Comparison of ENCODE assay signal across 9 cellular contexts in the genomic region with DNA sequence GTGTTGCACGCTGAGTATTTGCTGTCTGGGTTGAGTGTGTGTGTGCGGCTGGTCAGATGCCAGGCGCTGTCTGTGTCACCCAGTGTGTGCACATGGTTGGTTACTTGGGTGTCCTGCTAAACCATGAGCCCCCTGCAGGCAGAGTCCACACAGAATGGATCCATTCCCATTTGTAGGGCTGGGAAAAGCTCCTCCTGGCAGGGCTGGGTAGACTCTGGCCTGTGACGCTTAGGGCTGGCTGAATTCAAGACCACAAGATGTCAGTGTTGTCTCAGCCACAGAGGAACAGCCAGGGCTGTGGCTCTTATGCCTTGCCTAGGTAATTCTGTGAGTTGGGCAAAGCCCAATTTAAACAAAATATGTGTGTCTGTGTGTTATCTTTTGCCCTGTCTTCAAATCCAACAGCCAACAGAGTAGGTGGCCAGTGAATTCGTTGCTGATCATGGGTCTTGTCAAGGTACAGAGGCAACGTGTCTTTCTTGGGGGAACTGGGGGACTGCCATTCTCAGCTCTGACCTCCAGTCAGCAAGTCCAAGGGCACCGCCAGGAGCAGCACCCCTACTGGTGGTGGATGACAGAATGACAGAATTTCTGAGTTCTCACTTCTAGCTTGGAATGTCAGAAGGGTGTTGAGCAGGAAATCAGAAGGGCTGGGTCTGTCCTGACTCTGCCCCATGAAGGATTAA.
DNase-seq lines count a peak whose midpoint lies in the region; ATAC-seq and TF ChIP-seq lines count a peak whose summit lies in the region.
"Had no signal": no experiment of that assay in that cellular context is flagged by ENCODE, and none has a peak within 500 bp of the region (broad histone marks: within the 10 kb centered on the region; RNA-seq: fewer than 3 reads in every experiment).

No MANE protein-coding gene starts in this region.

- H3K9me2 ChIP-seq in HCT116 (ENCODE audit: insufficient read depth), result no peaks in the 10 kb centered on the region

- H3K9me3 ChIP-seq in HCT116 (ENCODE audit: control insufficient read depth in 1 of 2, insufficient read depth in 1 of 2, low read depth in 1 of 2, low read length in 2 of 2) (no peaks in the 10 kb centered on the region), body of pancreas (no peaks in the 10 kb centered on the region), liver (ENCODE audit: control insufficient read depth in 4 of 4, low read length in 3 of 4) (no peaks in the 10 kb centered on the region)

- peak overlapping the region in 2 of 7 donors; percentile 11 to 52 for H3K27ac Mint-ChIP-seq in CD14-positive monocyte
- H3K27ac Mint-ChIP-seq: memory B cell had no signal

- TF ChIP-seq POLR2A in HCT116 (IDR thresholded peaks at IDR 0.05; ENCODE audit: borderline replicate concordance, extremely low read depth, insufficient read depth, insufficient read length) (no peak), body of pancreas (IDR thresholded peaks at IDR 0.05) (no peak)

- POLR2A ChIA-PET in HCT116 (lab: Charles Lee), result no interaction called here

- intact Hi-C loops in HCT116 (cut with micrococcal nuclease) (loop anchor here (1.0 to 5.0 kb wide), 4 partner anchors 103 to 1764 kb away; no protein-coding TSS in a partner anchor), body of pancreas (cut with DNase I) (no loop called here), CD14-positive monocyte (cut with micrococcal nuclease) (no loop called here)

- H3K4me3 ChIP-seq in HCT116 (replicated peaks in 1 of 2; ENCODE audit: low read depth in 1 of 2, low read length in 2 of 2) (no peak overlapping the region), body of pancreas (no peak overlapping the region), liver (ENCODE audit: low read depth in 1 of 3, low read length in 3 of 3) (no peak overlapping the region)

- no peaks in the 10 kb centered on the region for H3K36me3 Mint-ChIP-seq in CD14-positive monocyte
- H3K36me3 Mint-ChIP-seq: memory B cell had no signal

- H3K4me1 Mint-ChIP-seq in CD14-positive monocyte, result no peaks in the 10 kb centered on the region
- H3K4me1 Mint-ChIP-seq: memory B cell had no signal

- RAD21 ChIA-PET in HCT116 (lab: Charles Lee; ENCODE audit: low non-redundant PET in 1 of 2, low total read pairs in 2 of 2, uncharacterized antibody in 2 of 2, unreplicated experiment in 2 of 2), result interaction anchor here (0.9 to 1.9 kb wide), 5 partner anchors 12 to 207 kb away, joined by 4 to 9 read pairs (median 5); no protein-coding TSS in a partner anchor

- H3K27me3 ChIP-seq in HCT116 (ENCODE audit: insufficient read depth, low read length), result peaks cover 13% of the 10 kb centered on the region
- no peaks in the 10 kb centered on the region for H3K27me3 ChIP-seq in body of pancreas
- H3K27me3 ChIP-seq in liver (ENCODE audit: control insufficient read depth in 4 of 4, insufficient read depth in 4 of 4, low read length in 3 of 4), result no peaks in the 10 kb centered on the region

- DNase-seq in ELF-1 (ENCODE audit: low read depth, low spot score) (peak; percentile 96), HCT116 (ENCODE audit: low read depth, low spot score) (peak; percentile 72), NCI-H2081 (lab: John Stamatoyannopoulos, UW) (peak; percentile 66 to 82), body of pancreas (peak; percentile 25 to 57 (median 34)), NCI-H1048 (lab: John Stamatoyannopoulos, UW) (no peak), mesenteric fat pad (ENCODE audit: low spot score) (no peak), CD14-positive monocyte (ENCODE audit: low spot score) (no peak)

- peaks cover 0 to 4% of the 10 kb centered on the region in 2 experiments; a peak in 1 of 4 replicates for H3K4me1 ChIP-seq in HCT116 (ENCODE audit: control insufficient read depth in 1 of 2, insufficient read depth in 2 of 2, low read length in 2 of 2)
- no peaks in the 10 kb centered on the region for H3K4me1 ChIP-seq in body of pancreas
- peaks cover 0 to 9% (median 3%) of the 10 kb centered on the region in 4 donors for H3K4me1 ChIP-seq in liver (ENCODE audit: control insufficient read depth in 4 of 4, insufficient read depth in 4 of 4, low read length in 3 of 4)

- WGBS in body of pancreas, 2 donors, result 28 to 30% methylated on average over 7 of the region's 7 CpGs
- WGBS in liver, result 19% methylated on average over 7 of the region's 7 CpGs

- BruUV-seq in HCT116 (replicated peaks; lab: Mats Ljungman, UMichigan), result no TSS peak

- no peaks in the 10 kb centered on the region for H3K79me2 ChIP-seq in HCT116 (ENCODE audit: insufficient read depth, low read length)

- no peaks in the 10 kb centered on the region for H3K9me3 Mint-ChIP-seq in CD14-positive monocyte

- TF ChIP-seq CTCF in HCT116 (IDR thresholded peaks at IDR 0.05 in 2 of 3, conservative IDR thresholded peaks at IDR 0.05 in 1 of 3; ENCODE audit: borderline replicate concordance in 1 of 3, insufficient read depth in 1 of 3, low read depth in 2 of 3, low read length in 2 of 3), result peak; percentile 47 to 80 (median 59)
- peak; percentile 8 to 61 (median 39) for TF ChIP-seq CTCF in body of pancreas (IDR thresholded peaks at IDR 0.05)
- peak; percentile 77 for TF ChIP-seq CTCF in liver (IDR thresholded peaks at IDR 0.05; ENCODE audit: low read depth, low read length, missing input control)
- no peak for TF ChIP-seq CTCF in CD14-positive monocyte (IDR thresholded peaks at IDR 0.05)

- H3K27ac ChIP-seq in HCT116 (ENCODE audit: low read depth, low read length), result no peak overlapping the region
- no peak overlapping the region for H3K27ac ChIP-seq in body of pancreas
- H3K27ac ChIP-seq in liver (ENCODE audit: low read depth in 1 of 2, low read length in 2 of 2), result no peak overlapping the region

- H4K20me1 ChIP-seq in HCT116 (ENCODE audit: insufficient read depth), result no peaks in the 10 kb centered on the region

- peak; percentile 81 for TF ChIP-seq RAD21 in HCT116 (IDR thresholded peaks at IDR 0.05; ENCODE audit: low read depth)
- TF ChIP-seq RAD21 in liver (IDR thresholded peaks at IDR 0.05), result peak; percentile 91 to 99

- no peak overlapping the region for H3K9ac ChIP-seq in HCT116 (ENCODE audit: low read length)
- no peak overlapping the region for H3K9ac ChIP-seq in liver (ENCODE audit: low read depth in 1 of 2, low read length in 2 of 2)

- ATAC-seq in HCT116 (peak; percentile 98), body of pancreas (peak; percentile 52)

- peaks cover 0 to 6% (median 4%) of the 10 kb centered on the region in 3 donors for H3K27me3 Mint-ChIP-seq in CD14-positive monocyte (ENCODE audit: low read depth in 3 of 3)

- H3K4me2 ChIP-seq in HCT116 (ENCODE audit: low read length), result peak overlapping the region; percentile 12

- no peak overlapping the region for H2AFZ ChIP-seq in HCT116 (ENCODE audit: low read depth, low read length, poor library complexity, severe bottlenecking)

- H3K4me3 Mint-ChIP-seq in CD14-positive monocyte, result no peak overlapping the region
- H3K4me3 Mint-ChIP-seq: memory B cell had no signal

- H3K36me3 ChIP-seq in HCT116 (ENCODE audit: control insufficient read depth in 1 of 2, insufficient read depth in 2 of 2, low read length in 2 of 2), result no peaks in the 10 kb centered on the region
- H3K36me3 ChIP-seq in body of pancreas (replicated peaks in 1 of 2; ENCODE audit: insufficient read depth in 1 of 2, low read depth in 2 of 2), result no peaks in the 10 kb centered on the region
- H3K36me3 ChIP-seq in liver (ENCODE audit: control insufficient read depth in 4 of 4, insufficient read depth in 3 of 4, low read depth in 1 of 4, low read length in 3 of 4), result no peaks in the 10 kb centered on the region

- CTCF ChIA-PET in HCT116 (lab: Charles Lee), result interaction anchor here (0.6 to 1.6 kb wide), 29 partner anchors 11 to 1382 kb away, joined by 3 to 17 read pairs (median 4); no protein-coding TSS in a partner anchor

TF ChIP-seq in HCT116, 20 proteins besides CTCF, POLR2A, EP300 and RAD21:
- TF ChIP-seq JUND (IDR thresholded peaks at IDR 0.05), result no peak
- TF ChIP-seq CEBPB (IDR thresholded peaks at IDR 0.05; ENCODE audit: low read depth), result no peak
- no peak for TF ChIP-seq SIN3A (IDR thresholded peaks at IDR 0.05; ENCODE audit: low read depth)
- TF ChIP-seq CBX3 (IDR thresholded peaks at IDR 0.05; ENCODE audit: low read depth), result 0 out of 2 replicates have a peak, but pooled peaks have one; percentile 27

TF ChIP-seq in liver, 16 proteins besides CTCF, POLR2A, EP300 and RAD21 (continues in another document):
- TF ChIP-seq FOXA2 (IDR thresholded peaks at IDR 0.05) (no peak), HNF4G (IDR thresholded peaks at IDR 0.05) (peak; percentile 66), YY1 (IDR thresholded peaks at IDR 0.05) (peak; percentile 31), TAF1 (conservative IDR thresholded peaks at IDR 0.05) (no peak), RXRA (IDR thresholded peaks at IDR 0.05) (peak; percentile 45 to 52), SP1 (IDR thresholded peaks at IDR 0.05) (peak; percentile 31)
- TF ChIP-seq, protein P1, sequence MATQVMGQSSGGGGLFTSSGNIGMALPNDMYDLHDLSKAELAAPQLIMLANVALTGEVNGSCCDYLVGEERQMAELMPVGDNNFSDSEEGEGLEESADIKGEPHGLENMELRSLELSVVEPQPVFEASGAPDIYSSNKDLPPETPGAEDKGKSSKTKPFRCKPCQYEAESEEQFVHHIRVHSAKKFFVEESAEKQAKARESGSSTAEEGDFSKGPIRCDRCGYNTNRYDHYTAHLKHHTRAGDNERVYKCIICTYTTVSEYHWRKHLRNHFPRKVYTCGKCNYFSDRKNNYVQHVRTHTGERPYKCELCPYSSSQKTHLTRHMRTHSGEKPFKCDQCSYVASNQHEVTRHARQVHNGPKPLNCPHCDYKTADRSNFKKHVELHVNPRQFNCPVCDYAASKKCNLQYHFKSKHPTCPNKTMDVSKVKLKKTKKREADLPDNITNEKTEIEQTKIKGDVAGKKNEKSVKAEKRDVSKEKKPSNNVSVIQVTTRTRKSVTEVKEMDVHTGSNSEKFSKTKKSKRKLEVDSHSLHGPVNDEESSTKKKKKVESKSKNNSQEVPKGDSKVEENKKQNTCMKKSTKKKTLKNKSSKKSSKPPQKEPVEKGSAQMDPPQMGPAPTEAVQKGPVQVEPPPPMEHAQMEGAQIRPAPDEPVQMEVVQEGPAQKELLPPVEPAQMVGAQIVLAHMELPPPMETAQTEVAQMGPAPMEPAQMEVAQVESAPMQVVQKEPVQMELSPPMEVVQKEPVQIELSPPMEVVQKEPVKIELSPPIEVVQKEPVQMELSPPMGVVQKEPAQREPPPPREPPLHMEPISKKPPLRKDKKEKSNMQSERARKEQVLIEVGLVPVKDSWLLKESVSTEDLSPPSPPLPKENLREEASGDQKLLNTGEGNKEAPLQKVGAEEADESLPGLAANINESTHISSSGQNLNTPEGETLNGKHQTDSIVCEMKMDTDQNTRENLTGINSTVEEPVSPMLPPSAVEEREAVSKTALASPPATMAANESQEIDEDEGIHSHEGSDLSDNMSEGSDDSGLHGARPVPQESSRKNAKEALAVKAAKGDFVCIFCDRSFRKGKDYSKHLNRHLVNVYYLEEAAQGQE (IDR thresholded peaks at IDR 0.05), result no peak
- TF ChIP-seq, protein P2, sequence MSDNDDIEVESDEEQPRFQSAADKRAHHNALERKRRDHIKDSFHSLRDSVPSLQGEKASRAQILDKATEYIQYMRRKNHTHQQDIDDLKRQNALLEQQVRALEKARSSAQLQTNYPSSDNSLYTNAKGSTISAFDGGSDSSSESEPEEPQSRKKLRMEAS (IDR thresholded peaks at IDR 0.05), result peak; percentile 20

Comparison
In these comparisons a context has a peak if more than half of its experiments do, and no peak if none do; other contexts are left out.
1. DNase-seq: peak in ELF-1 (single experiment), HCT116 (single experiment), NCI-H2081 (2 of 2) and body of pancreas (4 of 4); none in NCI-H1048 (single experiment), mesenteric fat pad (single experiment) and CD14-positive monocyte (single experiment).